1 cellular context compared by ENCODE assay signal in genomic region chr13:66933527-66933926, GRCh38.
TF ChIP-seq lines count a peak whose summit lies in the region.

No MANE protein-coding gene starts in this region.

TF ChIP-seq in GM23338, 12 proteins besides CTCF, POLR2A, EP300 and RAD21 (continued from another document):
- no peak for TF ChIP-seq ZNF462 (CRISPR knock-in tag; IDR thresholded peaks at IDR 0.05)
- TF ChIP-seq JUNB (IDR thresholded peaks at IDR 0.05; ENCODE audit: unreplicated experiment), result no peak
- no peak for TF ChIP-seq NANOG (IDR thresholded peaks at IDR 0.05; ENCODE audit: borderline replicate concordance)
- no peak for TF ChIP-seq STAT1 (IDR thresholded peaks at IDR 0.05; ENCODE audit: unreplicated experiment)
